1 cellular context compared by ENCODE assay signal in the genomic region with DNA sequence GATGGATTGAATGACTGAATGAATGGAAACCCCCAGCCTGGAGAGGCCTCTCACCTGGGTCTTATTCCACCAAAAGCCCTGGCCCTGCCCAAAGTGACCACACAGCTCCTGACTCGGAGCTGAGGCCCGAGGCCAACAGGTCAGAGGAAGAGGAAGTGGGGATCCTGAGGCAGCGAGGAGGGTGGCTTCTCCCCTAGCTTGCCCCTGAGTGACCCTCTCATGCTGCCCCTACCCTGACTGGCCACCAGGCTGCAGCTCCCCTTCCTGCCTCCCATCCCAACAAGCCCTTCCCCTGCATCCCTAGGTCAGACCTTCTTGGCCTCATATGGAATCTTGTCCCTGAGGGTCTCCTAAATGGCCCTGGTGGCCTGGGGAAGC.
TF ChIP-seq lines count a peak whose summit lies in the region.

No MANE protein-coding gene starts in this region.

TF ChIP-seq in GM23338, 12 proteins besides CTCF, POLR2A, EP300 and RAD21 (continued from another document):
- TF ChIP-seq ZNF462 (CRISPR knock-in tag; IDR thresholded peaks at IDR 0.05) = no peak
- no peak for TF ChIP-seq STAT1 (IDR thresholded peaks at IDR 0.05; ENCODE audit: unreplicated experiment)
- no peak for TF ChIP-seq POLR2AphosphoS5 (IDR thresholded peaks at IDR 0.05; ENCODE audit: low read depth)
